Comparison of ENCODE assay signal across 31 cellular contexts in genomic region chr11:13247606-13248320, GRCh38.
"Had no signal": no experiment of that assay in that cellular context is flagged by ENCODE, and none has a peak within 500 bp of the region (broad histone marks: within the 10 kb centered on the region; RNA-seq: fewer than 3 reads in every experiment).

No MANE protein-coding gene starts in this region.

- H3K4me3 ChIP-seq: ascending aorta, cardiac muscle cell, coronary artery, dorsolateral prefrontal cortex, gastrocnemius medialis, hepatocyte, neural progenitor cell, thoracic aorta had no signal

- H3K9ac ChIP-seq: neural progenitor cell had no signal

- DNase-seq: activated CD4-positive, alpha-beta memory T cell treated with anti-CD3 and anti-CD28 coated beads for 36 hours; activated CD4-positive, alpha-beta T cell treated with anti-CD3 and anti-CD28 coated beads, Interleukin-2, amount 10 ng/mL, durations not matched to agents 24 days and 14 days; activated CD8-positive, alpha-beta memory T cell treated with anti-CD3 and anti-CD28 coated beads, Interleukin-2, amount 50 U/mL, for 4 hours; activated effector memory CD4-positive, alpha-beta T cell treated with anti-CD3 and anti-CD28 coated beads, Interleukin-2, amount 50 U/mL, for 16 hours; activated naive CD4-positive, alpha-beta T cell treated with anti-CD3 and anti-CD28 coated beads for 36 hours; activated naive CD8-positive, alpha-beta T cell treated with anti-CD3 and anti-CD28 coated beads for 36 hours; activated T-cell treated with anti-CD3 and anti-CD28 coated beads, Interleukin-2, amount 50 U/mL, for 1 hour; dorsolateral prefrontal cortex; effector memory CD4-positive, alpha-beta T cell; erythroblast; gastrocnemius medialis; glutamatergic neuron; islet precursor cell; left ventricle myocardium superior; naive thymus-derived CD8-positive, alpha-beta T cell; occipital lobe; small intestine; stimulated activated CD4-positive, alpha-beta T cell treated with anti-CD3 and anti-CD28 coated beads, Interleukin-4, amount 100 ng/mL, for 24 hours; trophoblast cell had no signal

- H3K27ac ChIP-seq: ascending aorta, cardiac muscle cell, coronary artery, dorsolateral prefrontal cortex, gastrocnemius medialis, hepatocyte, neural progenitor cell, thoracic aorta, VCaP had no signal

- FAIRE-seq: small intestine, TTC549, urothelium cell line had no signal

- H3K4me1 ChIP-seq: ascending aorta, gastrocnemius medialis, neural progenitor cell had no signal

- H3K79me2 ChIP-seq: hepatocyte had no signal

- H3K9me3 ChIP-seq: ascending aorta, gastrocnemius medialis, thoracic aorta had no signal

- H3K36me3 ChIP-seq: ascending aorta, cardiac muscle cell, gastrocnemius medialis, neural progenitor cell, thoracic aorta had no signal

- ATAC-seq: activated CD4-positive, CD25-positive, alpha-beta regulatory T cell treated with anti-CD3 and anti-CD28 coated beads, Interleukin-2, amount 50 U/mL, for 24 hours; gastrocnemius medialis; left ventricle myocardium superior; naive thymus-derived CD8-positive, alpha-beta T cell; sciatic nerve; stimulated activated effector memory CD8-positive, alpha-beta T cell treated with anti-CD3 and anti-CD28 coated beads, Interleukin-12 subunit alpha, Interleukin-12 subunit beta, amount 100 ng/mL, for 72 hours had no signal

- H3K27me3 ChIP-seq: ascending aorta, gastrocnemius medialis, neural progenitor cell had no signal

- H2AFZ ChIP-seq: hepatocyte, neural progenitor cell had no signal

- H3K4me2 ChIP-seq: hepatocyte, neural progenitor cell had no signal
